In genomic region chr22:47328550-47329243, GRCh38 we compare ENCODE assay signal across 14 cellular contexts.
DNase-seq lines count a peak whose midpoint lies in the region; ATAC-seq and TF ChIP-seq lines count a peak whose summit lies in the region.
"Had no signal": no experiment of that assay in that cellular context is flagged by ENCODE, and none has a peak within 500 bp of the region (broad histone marks: within the 10 kb centered on the region; RNA-seq: fewer than 3 reads in every experiment).

No MANE protein-coding gene starts in this region.

- no peaks in the 10 kb centered on the region for H3K9me3 Mint-ChIP-seq in activated CD8-positive, alpha-beta T cell treated with anti-CD3 and anti-CD28 coated beads, Interleukin-2, amount 10 ng/mL, durations not matched to agents 7 days and 5 days (ENCODE audit: insufficient read depth)

- H3K27me3 ChIP-seq in GM23248 (replicated peaks; ENCODE audit: insufficient read depth) (peaks cover 9% of the 10 kb centered on the region), esophagus muscularis mucosa (peaks cover 0 to 54% (median 0%) of the 10 kb centered on the region in 4 donors)
- H3K27me3 ChIP-seq: Peyer's patch, vagina had no signal

- CTCF ChIA-PET in activated CD8-positive, alpha-beta T cell treated with anti-CD3 and anti-CD28 coated beads, Interleukin-2, amount 10 ng/mL, durations not matched to agents 7 days and 5 days (lab: Charles Lee): no interaction called here

- DNase-seq in GM23248 (peak; percentile 91), RPMI7951 (ENCODE audit: low read depth) (peak; percentile 99), esophagus muscularis mucosa (ENCODE audit: extremely low spot score) (peak; percentile 87), skeletal muscle cell (ENCODE audit: low read depth) (peak; percentile 88), NCI-H446 (lab: John Stamatoyannopoulos, UW) (no peak), NCI-H1694 treated with DMSO at 0.1 percent for 48 hours (lab: John Stamatoyannopoulos, UW) (no peak)
- no peak for DNase-seq in activated CD8-positive, alpha-beta T cell treated with anti-CD3 and anti-CD28 coated beads, Interleukin-2, amount 10 ng/mL, durations not matched to agents 7 days and 5 days
- no peak for DNase-seq in activated T-cell treated with anti-CD3 and anti-CD28 coated beads, Interleukin-2, amount 50 U/mL, for 48 hours
- DNase-seq: effector memory CD4-positive, alpha-beta T cell; H7; Peyer's patch; stimulated activated CD4-positive, alpha-beta T cell treated with anti-CD3 and anti-CD28 coated beads, Interleukin-4, amount 100 ng/mL, for 24 hours had no signal

- peaks cover 5% of the 10 kb centered on the region for H3F3A ChIP-seq in GM23248 (ENCODE audit: insufficient read depth)

- no peak overlapping the region for H3K27ac Mint-ChIP-seq in activated CD8-positive, alpha-beta T cell treated with anti-CD3 and anti-CD28 coated beads, Interleukin-2, amount 10 ng/mL, durations not matched to agents 7 days and 5 days
- H3K27ac Mint-ChIP-seq: memory B cell had no signal

- no peaks in the 10 kb centered on the region for H3K4me1 Mint-ChIP-seq in activated CD8-positive, alpha-beta T cell treated with anti-CD3 and anti-CD28 coated beads, Interleukin-2, amount 10 ng/mL, durations not matched to agents 7 days and 5 days (ENCODE audit: low read depth)
- H3K4me1 Mint-ChIP-seq: memory B cell had no signal

- no peaks in the 10 kb centered on the region for H3K36me3 ChIP-seq in GM23248 (ENCODE audit: low read depth)
- no peaks in the 10 kb centered on the region for H3K36me3 ChIP-seq in esophagus muscularis mucosa
- H3K36me3 ChIP-seq: Peyer's patch, vagina had no signal

- intact Hi-C loops in esophagus muscularis mucosa (cut with DNase I): no loop called here

- H3K9me3 ChIP-seq in GM23248 (ENCODE audit: low read depth) (no peaks in the 10 kb centered on the region), esophagus muscularis mucosa (peaks cover 0 to 7% (median 3%) of the 10 kb centered on the region in 4 donors)
- H3K9me3 ChIP-seq: Peyer's patch, vagina had no signal

- H3K4me3 Mint-ChIP-seq in activated CD8-positive, alpha-beta T cell treated with anti-CD3 and anti-CD28 coated beads, Interleukin-2, amount 10 ng/mL, durations not matched to agents 7 days and 5 days: no peak overlapping the region
- H3K4me3 Mint-ChIP-seq: memory B cell had no signal

- no peak for ATAC-seq in activated CD8-positive, alpha-beta T cell treated with anti-CD3 and anti-CD28 coated beads, Interleukin-2, amount 10 ng/mL, durations not matched to agents 7 days and 5 days

- H3K36me3 Mint-ChIP-seq in activated CD8-positive, alpha-beta T cell treated with anti-CD3 and anti-CD28 coated beads, Interleukin-2, amount 10 ng/mL, durations not matched to agents 7 days and 5 days (ENCODE audit: low read depth): no peaks in the 10 kb centered on the region
- H3K36me3 Mint-ChIP-seq: memory B cell had no signal

- H3K27me3 Mint-ChIP-seq in activated CD8-positive, alpha-beta T cell treated with anti-CD3 and anti-CD28 coated beads, Interleukin-2, amount 10 ng/mL, durations not matched to agents 7 days and 5 days (ENCODE audit: low read depth): no peaks in the 10 kb centered on the region

- TF ChIP-seq EP300 in esophagus muscularis mucosa (IDR thresholded peaks at IDR 0.05): no peak

- no peak overlapping the region for H3K9ac ChIP-seq in GM23248

- no peaks in the 10 kb centered on the region for H3K9me2 ChIP-seq in GM23248 (ENCODE audit: insufficient read depth)

- H3K4me1 ChIP-seq in GM23248 (ENCODE audit: insufficient read depth) (peaks cover 13% of the 10 kb centered on the region), esophagus muscularis mucosa (no peaks in the 10 kb centered on the region)
- H3K4me1 ChIP-seq: Peyer's patch, vagina had no signal

- TF ChIP-seq CTCF in esophagus muscularis mucosa (IDR thresholded peaks at IDR 0.05): no peak

- no peak for TF ChIP-seq POLR2A in esophagus muscularis mucosa (IDR thresholded peaks at IDR 0.05; ENCODE audit: low read depth)

- POLR2A ChIA-PET in activated CD8-positive, alpha-beta T cell treated with anti-CD3 and anti-CD28 coated beads, Interleukin-2, amount 10 ng/mL, durations not matched to agents 7 days and 5 days (lab: Charles Lee): no interaction called here

- H3K4me2 ChIP-seq in GM23248 (ENCODE audit: unreplicated experiment): peak overlapping the region; percentile 50

- in situ Hi-C loops in GM23248 (cut with MboI): no loop called here

- no peaks in the 10 kb centered on the region for H3K79me2 ChIP-seq in GM23248 (ENCODE audit: insufficient read depth)

- H2AFZ ChIP-seq in GM23248: peak overlapping the region; percentile 47

- no peaks in the 10 kb centered on the region for H4K20me1 ChIP-seq in GM23248 (ENCODE audit: insufficient read depth)

- no peak overlapping the region for H3K27ac ChIP-seq in GM23248
- no peak overlapping the region for H3K27ac ChIP-seq in esophagus muscularis mucosa (replicated peaks in 1 of 4)
- H3K27ac ChIP-seq: Peyer's patch, vagina had no signal

- H3K4me3 ChIP-seq in GM23248: peak overlapping the region; percentile 9
- no peak overlapping the region for H3K4me3 ChIP-seq in esophagus muscularis mucosa
- H3K4me3 ChIP-seq in skeletal muscle cell (ENCODE audit: low read depth, low read length): no peak overlapping the region
- H3K4me3 ChIP-seq: Peyer's patch, vagina had no signal

- 7 to 8% methylated on average over 9 to 10 of the region's 10 CpGs for WGBS in GM23248 (ENCODE audit: low coverage in 1 of 2, low lambda C conversion rate in 2 of 2, missing lambda C conversion rate in 2 of 2), 2 experiments
- WGBS in esophagus muscularis mucosa: 37% methylated on average over 10 of the region's 10 CpGs

Comparison
In these comparisons a context has a peak if more than half of its experiments do, and no peak if none do; other contexts are left out.
1. DNase-seq: peak in GM23248 (single experiment), RPMI7951 (single experiment), esophagus muscularis mucosa (single experiment) and skeletal muscle cell (single experiment); none in NCI-H446 (0 of 2), NCI-H1694 treated with DMSO at 0.1 percent for 48 hours (single experiment), activated CD8-positive, alpha-beta T cell treated with anti-CD3 and anti-CD28 coated beads, Interleukin-2, amount 10 ng/mL, durations not matched to agents 7 days and 5 days (single experiment) and activated T-cell treated with anti-CD3 and anti-CD28 coated beads, Interleukin-2, amount 50 U/mL, for 48 hours (0 of 2).